ENCODE assay signal across 11 cellular contexts in the genomic region with DNA sequence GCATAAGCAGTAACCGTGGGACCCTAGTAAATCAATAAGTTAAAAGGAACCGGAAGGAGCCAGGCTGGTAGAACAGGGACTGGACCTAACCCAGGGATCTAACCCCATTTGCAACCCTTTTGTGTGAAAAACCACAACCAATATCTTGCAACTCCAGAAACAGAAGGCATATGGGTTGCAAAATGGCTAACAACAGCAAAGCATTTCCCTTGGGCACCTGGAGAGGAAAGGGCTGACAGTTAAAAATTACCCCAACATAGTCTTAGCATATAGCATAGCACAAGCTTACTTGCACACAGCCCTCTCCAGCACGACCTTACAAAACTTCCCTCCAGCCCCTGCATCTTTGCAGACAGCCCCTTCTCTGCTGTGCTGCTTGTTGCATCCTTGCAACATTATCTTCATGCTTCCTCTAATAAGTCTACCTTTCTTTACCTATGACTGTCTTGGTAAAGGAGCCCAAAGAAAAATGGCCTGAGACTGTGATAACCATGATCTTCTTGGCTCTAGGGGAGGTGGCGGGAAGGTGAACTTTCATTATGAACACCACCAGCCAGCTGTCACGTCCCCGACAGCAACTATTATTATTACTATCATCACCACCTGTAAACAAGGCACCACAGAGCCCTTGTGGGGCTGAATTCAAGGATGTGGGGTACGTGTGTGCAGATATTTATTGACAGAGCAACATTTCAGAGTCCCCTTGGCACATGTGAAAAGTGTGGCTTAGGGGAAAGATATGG. TPM values are rescaled to one million over a fixed set of nuclear protein-coding genes. Genes with fewer than 3 reads are reported as not detected.
DNase-seq lines count a peak whose midpoint lies in the region; ATAC-seq and TF ChIP-seq lines count a peak whose summit lies in the region.
"Had no signal": no experiment of that assay in that cellular context is flagged by ENCODE, and none has a peak within 500 bp of the region (broad histone marks: within the 10 kb centered on the region; RNA-seq: fewer than 3 reads in every experiment).

No MANE protein-coding gene starts in this region.

- TF ChIP-seq EP300 in SK-N-SH (IDR thresholded peaks at IDR 0.05; ENCODE audit: borderline replicate concordance in 1 of 2, low read depth in 1 of 2, low read length in 1 of 2) = no peak

- H3K36me3 ChIP-seq in SK-N-SH (replicated peaks in 1 of 2; ENCODE audit: control insufficient read depth in 1 of 2, insufficient read depth in 2 of 2, low read length in 1 of 2) (no peaks in the 10 kb centered on the region), BE2C (no peaks in the 10 kb centered on the region)

- no peak for TF ChIP-seq RAD21 in SK-N-SH (IDR thresholded peaks at IDR 0.05; ENCODE audit: low read length)

- H3K4me2 ChIP-seq in SK-N-SH = no peak overlapping the region

- H3K9me3 ChIP-seq in SK-N-SH = no peaks in the 10 kb centered on the region
- no peaks in the 10 kb centered on the region for H3K9me3 ChIP-seq in BE2C

- POLR2A ChIA-PET in SK-N-SH (lab: Yijun Ruan, JAX) = no interaction called here

- peak; percentile 90 for DNase-seq in Jurkat, Clone E6-1 (ENCODE audit: low read depth, low spot score)
- DNase-seq in NCI-H774 (lab: John Stamatoyannopoulos, UW) = no peak
- DNase-seq in SK-N-SH = no peak
- DNase-seq in cerebellum (ENCODE audit: low spot score) = no peak
- DNase-seq in BE2C = no peak
- DNase-seq: activated CD8-positive, alpha-beta memory T cell treated with anti-CD3 and anti-CD28 coated beads for 24 hours; NCI-H187 had no signal

- H3K9me2 ChIP-seq in SK-N-SH = no peaks in the 10 kb centered on the region

- no peak overlapping the region for H2AFZ ChIP-seq in SK-N-SH (ENCODE audit: low read depth)

- no peak overlapping the region for H3K9ac ChIP-seq in SK-N-SH

- H3K4me3 ChIP-seq in Jurkat, Clone E6-1 (ENCODE audit: low read length) = peak overlapping the region; percentile 29
- H3K4me3 ChIP-seq in SK-N-SH (ENCODE audit: low read depth in 2 of 2, low read length in 1 of 2) (no peak overlapping the region), BE2C (ENCODE audit: low read depth, low read length) (no peak overlapping the region)

- H3F3A ChIP-seq in SK-N-SH (replicated peaks; ENCODE audit: insufficient read depth) = no peaks in the 10 kb centered on the region

- TF ChIP-seq CTCF in SK-N-SH (IDR thresholded peaks at IDR 0.05) (no peak), BE2C (IDR thresholded peaks at IDR 0.05; ENCODE audit: low read depth, low read length) (no peak)

- no peaks in the 10 kb centered on the region for H4K20me1 ChIP-seq in SK-N-SH (ENCODE audit: insufficient read depth)

- CTCF ChIA-PET in SK-N-SH (lab: Yijun Ruan, JAX) = interaction anchor here (1.5 kb wide), 1 partner anchor 30 kb away, joined by 3 read pairs; no protein-coding TSS in a partner anchor

- ATAC-seq in GM18498 (IDR thresholded peaks at IDR 0.05; ENCODE audit: unreplicated experiment) (peak; percentile 71), GM19372 (IDR thresholded peaks at IDR 0.05; ENCODE audit: low read depth, unreplicated experiment) (peak; percentile 60), HG02884 (IDR thresholded peaks at IDR 0.05; ENCODE audit: unreplicated experiment) (peak; percentile 70)
- ATAC-seq: HCT116 had no signal

- WGBS in SK-N-SH (ENCODE audit: low lambda C conversion rate) = 12% methylated on average over 7 of the region's 7 CpGs

- no peaks in the 10 kb centered on the region for H3K4me1 ChIP-seq in SK-N-SH (ENCODE audit: control insufficient read depth in 1 of 2, insufficient read depth in 2 of 2, low read depth in 1 of 2, low read length in 1 of 2)
- H3K4me1 ChIP-seq in BE2C = no peaks in the 10 kb centered on the region

- H3K79me2 ChIP-seq in SK-N-SH (ENCODE audit: insufficient read depth) = no peaks in the 10 kb centered on the region

- no peak overlapping the region for H3K27ac ChIP-seq in SK-N-SH (ENCODE audit: low read depth in 2 of 2, low read length in 1 of 2)

- H3K27me3 ChIP-seq in SK-N-SH (ENCODE audit: insufficient read depth) (peaks cover 27% of the 10 kb centered on the region; the same call in 1 of the 2 replicates), BE2C (no peaks in the 10 kb centered on the region)

TF ChIP-seq in SK-N-SH, 30 proteins besides CTCF, POLR2A, EP300 and RAD21:
- no peak for TF ChIP-seq MEF2A (IDR thresholded peaks at IDR 0.05; ENCODE audit: borderline replicate concordance, low read depth)
- no peak for TF ChIP-seq EZH2phosphoT487 (IDR thresholded peaks at IDR 0.05; ENCODE audit: borderline replicate concordance, low read depth)
- TF ChIP-seq POLR2AphosphoS5 (IDR thresholded peaks at IDR 0.05; ENCODE audit: low read depth, low read length) = no peak
- no peak for TF ChIP-seq JUND (IDR thresholded peaks at IDR 0.05)
- no peak for TF ChIP-seq USF1 (IDR thresholded peaks at IDR 0.05; ENCODE audit: borderline replicate concordance, low read depth)
- no peak for TF ChIP-seq SIN3A (IDR thresholded peaks at IDR 0.05; ENCODE audit: borderline replicate concordance, low read depth, low read length)

RNA-seq across cellular contexts. Expression of gene PRRC1, which starts 49.8 kb away (rescaled TPM):
- 48.3 TPM for polyA plus RNA-seq in Jurkat, Clone E6-1 (2012; ENCODE audit: insufficient read depth, insufficient read length)
- polyA plus RNA-seq in SK-N-SH (2012; rRNA removed) = 26.6 and 34.2 TPM in 2 replicates
- 25.7 and 27.1 TPM in 2 replicates for polyA plus RNA-seq in SK-N-SH (2012; cell fraction: cytosol; rRNA removed)
- polyA plus RNA-seq in SK-N-SH (2012; cell fraction: nucleus; rRNA removed) = 19.2 and 36.9 TPM in 2 replicates
- 47.6 TPM for total RNA-seq in cerebellum
- polyA plus RNA-seq in BE2C (2012; ENCODE audit: insufficient read depth, insufficient read length, low read depth) = 53.1 TPM
